1 cellular context compared by ENCODE assay signal in the genomic region with DNA sequence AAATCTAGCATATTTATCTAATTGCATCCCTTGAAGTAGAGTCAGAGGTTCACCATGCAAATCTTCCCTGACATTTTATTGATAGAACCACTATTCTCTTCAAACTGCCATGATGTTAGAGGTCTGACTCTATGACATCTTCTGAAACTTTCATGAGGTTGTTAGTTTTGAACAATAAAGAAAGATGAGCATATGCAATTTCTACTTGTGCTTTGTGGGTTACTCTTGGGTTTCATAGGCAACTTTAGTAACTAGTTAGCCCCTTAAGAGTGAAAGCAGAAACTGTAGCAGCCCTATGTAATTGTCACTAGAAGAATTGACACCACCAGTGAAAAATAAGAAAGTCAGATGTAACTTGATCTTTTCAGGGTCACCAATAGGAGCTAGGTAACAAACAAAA.
TF ChIP-seq lines count a peak whose summit lies in the region.

No MANE protein-coding gene starts in this region.

TF ChIP-seq in K562, 482 proteins besides CTCF, POLR2A, EP300 and RAD21 (continued from another document):
- TF ChIP-seq, protein P1, sequence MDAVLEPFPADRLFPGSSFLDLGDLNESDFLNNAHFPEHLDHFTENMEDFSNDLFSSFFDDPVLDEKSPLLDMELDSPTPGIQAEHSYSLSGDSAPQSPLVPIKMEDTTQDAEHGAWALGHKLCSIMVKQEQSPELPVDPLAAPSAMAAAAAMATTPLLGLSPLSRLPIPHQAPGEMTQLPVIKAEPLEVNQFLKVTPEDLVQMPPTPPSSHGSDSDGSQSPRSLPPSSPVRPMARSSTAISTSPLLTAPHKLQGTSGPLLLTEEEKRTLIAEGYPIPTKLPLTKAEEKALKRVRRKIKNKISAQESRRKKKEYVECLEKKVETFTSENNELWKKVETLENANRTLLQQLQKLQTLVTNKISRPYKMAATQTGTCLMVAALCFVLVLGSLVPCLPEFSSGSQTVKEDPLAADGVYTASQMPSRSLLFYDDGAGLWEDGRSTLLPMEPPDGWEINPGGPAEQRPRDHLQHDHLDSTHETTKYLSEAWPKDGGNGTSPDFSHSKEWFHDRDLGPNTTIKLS (IDR thresholded peaks at IDR 0.05; ENCODE audit: borderline replicate concordance, low read depth): no peak
- TF ChIP-seq, protein P2, sequence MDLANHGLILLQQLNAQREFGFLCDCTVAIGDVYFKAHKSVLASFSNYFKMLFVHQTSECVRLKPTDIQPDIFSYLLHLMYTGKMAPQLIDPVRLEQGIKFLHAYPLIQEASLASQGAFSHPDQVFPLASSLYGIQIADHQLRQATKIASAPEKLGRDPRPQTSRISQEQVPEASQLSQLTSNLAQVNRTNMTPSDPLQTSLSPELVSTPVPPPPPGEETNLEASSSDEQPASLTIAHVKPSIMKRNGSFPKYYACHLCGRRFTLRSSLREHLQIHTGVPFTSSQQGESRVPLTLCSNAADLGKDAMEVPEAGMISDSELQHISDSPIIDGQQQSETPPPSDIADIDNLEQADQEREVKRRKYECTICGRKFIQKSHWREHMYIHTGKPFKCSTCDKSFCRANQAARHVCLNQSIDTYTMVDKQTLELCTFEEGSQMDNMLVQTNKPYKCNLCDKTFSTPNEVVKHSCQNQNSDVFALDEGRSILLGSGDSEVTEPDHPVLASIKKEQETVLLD (IDR thresholded peaks at IDR 0.05): no peak
- TF ChIP-seq, protein P3, sequence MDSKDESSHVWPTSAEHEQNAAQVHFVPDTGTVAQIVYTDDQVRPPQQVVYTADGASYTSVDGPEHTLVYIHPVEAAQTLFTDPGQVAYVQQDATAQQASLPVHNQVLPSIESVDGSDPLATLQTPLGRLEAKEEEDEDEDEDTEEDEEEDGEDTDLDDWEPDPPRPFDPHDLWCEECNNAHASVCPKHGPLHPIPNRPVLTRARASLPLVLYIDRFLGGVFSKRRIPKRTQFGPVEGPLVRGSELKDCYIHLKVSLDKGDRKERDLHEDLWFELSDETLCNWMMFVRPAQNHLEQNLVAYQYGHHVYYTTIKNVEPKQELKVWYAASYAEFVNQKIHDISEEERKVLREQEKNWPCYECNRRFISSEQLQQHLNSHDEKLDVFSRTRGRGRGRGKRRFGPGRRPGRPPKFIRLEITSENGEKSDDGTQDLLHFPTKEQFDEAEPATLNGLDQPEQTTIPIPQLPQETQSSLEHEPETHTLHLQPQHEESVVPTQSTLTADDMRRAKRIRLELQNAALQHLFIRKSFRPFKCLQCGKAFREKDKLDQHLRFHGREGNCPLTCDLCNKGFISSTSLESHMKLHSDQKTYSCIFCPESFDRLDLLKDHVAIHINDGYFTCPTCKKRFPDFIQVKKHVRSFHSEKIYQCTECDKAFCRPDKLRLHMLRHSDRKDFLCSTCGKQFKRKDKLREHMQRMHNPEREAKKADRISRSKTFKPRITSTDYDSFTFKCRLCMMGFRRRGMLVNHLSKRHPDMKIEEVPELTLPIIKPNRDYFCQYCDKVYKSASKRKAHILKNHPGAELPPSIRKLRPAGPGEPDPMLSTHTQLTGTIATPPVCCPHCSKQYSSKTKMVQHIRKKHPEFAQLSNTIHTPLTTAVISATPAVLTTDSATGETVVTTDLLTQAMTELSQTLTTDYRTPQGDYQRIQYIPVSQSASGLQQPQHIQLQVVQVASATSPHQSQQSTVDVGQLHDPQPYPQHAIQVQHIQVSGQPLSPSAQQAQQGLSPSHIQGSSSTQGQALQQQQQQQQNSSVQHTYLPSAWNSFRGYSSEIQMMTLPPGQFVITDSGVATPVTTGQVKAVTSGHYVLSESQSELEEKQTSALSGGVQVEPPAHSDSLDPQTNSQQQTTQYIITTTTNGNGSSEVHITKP (IDR thresholded peaks at IDR 0.05; ENCODE audit: partially characterized antibody): no peak
- TF ChIP-seq TCF7L2 (IDR thresholded peaks at IDR 0.05; ENCODE audit: low read depth, low read length): no peak
